8 cellular contexts compared by ENCODE assay signal in genomic region chr5:130109152-130109551, GRCh38.
DNase-seq lines count a peak whose midpoint lies in the region; ATAC-seq, FAIRE-seq and TF ChIP-seq lines count a peak whose summit lies in the region.

No MANE protein-coding gene starts in this region.

- H3K9me3 ChIP-seq in K562 (replicated peaks; ENCODE audit: control insufficient read depth, insufficient read depth, low read depth, low read length): no peaks in the 10 kb centered on the region
- H3K9me3 ChIP-seq in lung (ENCODE audit: control insufficient read depth in 2 of 2, insufficient read depth in 1 of 2, low read length in 1 of 2): no peaks in the 10 kb centered on the region

- H3K9me1 ChIP-seq in K562 (ENCODE audit: control insufficient read depth, insufficient read depth, low read length): no peaks in the 10 kb centered on the region

- TF ChIP-seq EP300 in K562 (IDR thresholded peaks at IDR 0.05; ENCODE audit: low read length): no peak

- peak; percentile 3 for DNase-seq in NCI-H1105 treated with DMSO at 0.1 percent for 48 hours (lab: John Stamatoyannopoulos, UW)
- DNase-seq in NCI-H1105 (lab: John Stamatoyannopoulos, UW): no peak
- DNase-seq in LNCaP clone FGC (ENCODE audit: low read depth): no peak
- DNase-seq in K562 (ENCODE audit: extremely low read depth in 1 of 4, low spot score in 3 of 4): peak in 1 of 4 experiments; percentile 4
- no peak for DNase-seq in lung (ENCODE audit: low spot score)
- DNase-seq in activated T-cell treated with anti-CD3 and anti-CD28 coated beads, Interleukin-2, amount 50 U/mL, for 4 hours: no peak
- no peak for DNase-seq in activated CD4-positive, alpha-beta T cell treated with anti-CD3 and anti-CD28 coated beads for 48 hours

- H3K4me1 Mint-ChIP-seq in activated T-cell treated with anti-CD3 and anti-CD28 coated beads, Interleukin-2, amount 50 U/mL, for 4 hours (ENCODE audit: low read depth): no peaks in the 10 kb centered on the region

- POLR2A ChIA-PET in K562 (lab: Yijun Ruan, JAX): no interaction called here

- H3K9ac ChIP-seq in K562 (ENCODE audit: insufficient read depth in 1 of 2, low read depth in 2 of 2, low read length in 2 of 2): no peak overlapping the region

- no peaks in the 10 kb centered on the region for H3K79me2 ChIP-seq in K562 (ENCODE audit: control insufficient read depth, insufficient read depth, low read length)

- H3K36me3 Mint-ChIP-seq in activated T-cell treated with anti-CD3 and anti-CD28 coated beads, Interleukin-2, amount 50 U/mL, for 4 hours (ENCODE audit: insufficient read depth): no peaks in the 10 kb centered on the region

- no peaks in the 10 kb centered on the region for H3K4me1 ChIP-seq in K562 (replicated peaks in 1 of 2; ENCODE audit: control insufficient read depth in 2 of 2, insufficient read depth in 2 of 2, low read length in 2 of 2)
- no peaks in the 10 kb centered on the region for H3K4me1 ChIP-seq in lung (ENCODE audit: control insufficient read depth in 2 of 2, insufficient read depth in 2 of 2, low read length in 2 of 2)

- in situ Hi-C loops in K562 (cut with MboI): no loop called here

- no peaks in the 10 kb centered on the region for H3K9me3 Mint-ChIP-seq in activated T-cell treated with anti-CD3 and anti-CD28 coated beads, Interleukin-2, amount 50 U/mL, for 4 hours

- TF ChIP-seq POLR2A in K562 (conservative IDR thresholded peaks at IDR 0.05): no peak

- FAIRE-seq in K562 (lab: Jason Lieb, UNC): no peak

- H3K27ac ChIP-seq in K562 (ENCODE audit: extremely low read depth, low read depth, low read length) (no peak overlapping the region), lung (ENCODE audit: low read depth in 1 of 2, low read length in 1 of 2) (no peak overlapping the region)

- no TSS peak for BruUV-seq in K562 (replicated peaks; lab: Mats Ljungman, UMichigan)

- H3K36me3 ChIP-seq in K562 (ENCODE audit: control insufficient read depth, insufficient read depth, low read length): no peaks in the 10 kb centered on the region
- H3K36me3 ChIP-seq in lung (ENCODE audit: control insufficient read depth in 2 of 2, insufficient read depth in 2 of 2, low read length in 2 of 2): no peaks in the 10 kb centered on the region

- H2AFZ ChIP-seq in K562 (ENCODE audit: low read depth, low read length): no peak overlapping the region

- WGBS in K562 (ENCODE audit: insufficient coverage, low coverage, missing lambda C conversion rate): 0% methylated on average over 1 of the region's 1 CpG
- WGBS in lung, 2 donors: 41 to 76% methylated on average over 1 of the region's 1 CpG

- peak; percentile 54 for ATAC-seq in GM21723 (IDR thresholded peaks at IDR 0.05; ENCODE audit: unreplicated experiment)
- no peak for ATAC-seq in K562
- ATAC-seq in lung (ENCODE audit: insufficient read depth, low FRiP score): no peak
- ATAC-seq in activated T-cell treated with anti-CD3 and anti-CD28 coated beads, Interleukin-2, amount 50 U/mL, for 4 hours: no peak

- TF ChIP-seq CTCF in LNCaP clone FGC (IDR thresholded peaks at IDR 0.05; ENCODE audit: control insufficient read depth, extremely low read depth, insufficient read depth): peak; percentile 56
- TF ChIP-seq CTCF in K562 (IDR thresholded peaks at IDR 0.05 in 2 of 3, conservative IDR thresholded peaks at IDR 0.05 in 1 of 3; ENCODE audit: insufficient read depth in 2 of 3, low read depth in 1 of 3, low read length in 3 of 3): peak in 1 of 3 experiments; percentile 27; a peak in 2 of 6 replicates
- peak; percentile 23 for TF ChIP-seq CTCF in lung (IDR thresholded peaks at IDR 0.05; ENCODE audit: control extremely low read depth, extremely low read depth)

- H3K27me3 Mint-ChIP-seq in activated T-cell treated with anti-CD3 and anti-CD28 coated beads, Interleukin-2, amount 50 U/mL, for 4 hours (ENCODE audit: low read depth): no peaks in the 10 kb centered on the region

- H3K27me3 ChIP-seq in K562 (ENCODE audit: control insufficient read depth in 2 of 2, insufficient read depth in 2 of 2, low read length in 2 of 2): no peaks in the 10 kb centered on the region
- H3K27me3 ChIP-seq in lung (ENCODE audit: control insufficient read depth, insufficient read depth): no peaks in the 10 kb centered on the region

- no peak overlapping the region for H3K4me3 ChIP-seq in LNCaP clone FGC (ENCODE audit: low read depth, low read length)
- H3K4me3 ChIP-seq in K562: no peak overlapping the region
- H3K4me3 ChIP-seq in lung: no peak overlapping the region

- intact Hi-C loops in K562 (cut with micrococcal nuclease): loop anchor here (5.0 kb wide), 1 partner anchor 1308 kb away; no protein-coding TSS in a partner anchor

- H4K20me1 ChIP-seq in K562 (replicated peaks; ENCODE audit: control insufficient read depth, insufficient read depth, low read length): no peaks in the 10 kb centered on the region

- no peak overlapping the region for H3K4me2 ChIP-seq in K562 (ENCODE audit: insufficient read depth, low read length)

- TF ChIP-seq RAD21 in K562 (CRISPR knock-in tag; conservative IDR thresholded peaks at IDR 0.05 in 1 of 2, IDR thresholded peaks at IDR 0.05 in 1 of 2): peak; percentile 34 to 50

- CTCF ChIA-PET in K562 (lab: Yijun Ruan, JAX; ENCODE audit: low intra/inter-chr PET ratio): no interaction called here

- no peak overlapping the region for H3K4me3 Mint-ChIP-seq in activated T-cell treated with anti-CD3 and anti-CD28 coated beads, Interleukin-2, amount 50 U/mL, for 4 hours

TF ChIP-seq in K562, 482 proteins besides CTCF, POLR2A, EP300 and RAD21:
- TF ChIP-seq IRF1 (CRISPR knock-in tag; IDR thresholded peaks at IDR 0.05; ENCODE audit: borderline replicate concordance): no peak
- TF ChIP-seq ZNF239 (CRISPR knock-in tag; IDR thresholded peaks at IDR 0.05): no peak
- TF ChIP-seq ETV1 (tag; conservative IDR thresholded peaks at IDR 0.05; ENCODE audit: low read depth): no peak
- no peak for TF ChIP-seq ZNF695 (CRISPR knock-in tag; IDR thresholded peaks at IDR 0.05)
- TF ChIP-seq, protein P1, sequence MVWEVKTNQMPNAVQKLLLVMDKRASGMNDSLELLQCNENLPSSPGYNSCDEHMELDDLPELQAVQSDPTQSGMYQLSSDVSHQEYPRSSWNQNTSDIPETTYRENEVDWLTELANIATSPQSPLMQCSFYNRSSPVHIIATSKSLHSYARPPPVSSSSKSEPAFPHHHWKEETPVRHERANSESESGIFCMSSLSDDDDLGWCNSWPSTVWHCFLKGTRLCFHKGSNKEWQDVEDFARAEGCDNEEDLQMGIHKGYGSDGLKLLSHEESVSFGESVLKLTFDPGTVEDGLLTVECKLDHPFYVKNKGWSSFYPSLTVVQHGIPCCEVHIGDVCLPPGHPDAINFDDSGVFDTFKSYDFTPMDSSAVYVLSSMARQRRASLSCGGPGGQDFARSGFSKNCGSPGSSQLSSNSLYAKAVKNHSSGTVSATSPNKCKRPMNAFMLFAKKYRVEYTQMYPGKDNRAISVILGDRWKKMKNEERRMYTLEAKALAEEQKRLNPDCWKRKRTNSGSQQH (CRISPR knock-in tag; IDR thresholded peaks at IDR 0.05): no peak
- no peak for TF ChIP-seq SMAD4 (CRISPR knock-in tag; conservative IDR thresholded peaks at IDR 0.05)
- TF ChIP-seq ZNF780A (CRISPR knock-in tag; IDR thresholded peaks at IDR 0.05): no peak
- TF ChIP-seq CTBP1 (IDR thresholded peaks at IDR 0.05; ENCODE audit: borderline replicate concordance): no peak
- no peak for TF ChIP-seq ZNF764 (CRISPR knock-in tag; IDR thresholded peaks at IDR 0.05; ENCODE audit: low read depth)
